Comparison of ENCODE assay signal across 23 cellular contexts in genomic region chr1:48681476-48682305, GRCh38.
DNase-seq lines count a peak whose midpoint lies in the region; ATAC-seq, FAIRE-seq and TF ChIP-seq lines count a peak whose summit lies in the region.
"Had no signal": no experiment of that assay in that cellular context is flagged by ENCODE, and none has a peak within 500 bp of the region (broad histone marks: within the 10 kb centered on the region; RNA-seq: fewer than 3 reads in every experiment).

No MANE protein-coding gene starts in this region.

- H3K9me3 ChIP-seq in H1 (ENCODE audit: insufficient read depth in 2 of 2, low read depth in 1 of 2, low read length in 1 of 2): no peaks in the 10 kb centered on the region
- no peaks in the 10 kb centered on the region for H3K9me3 ChIP-seq in effector memory CD4-positive, alpha-beta T cell (ENCODE audit: control insufficient read depth, low read length)
- H3K9me3 ChIP-seq: breast epithelium, HAP-1, mucosa of descending colon, SJSA1, testis had no signal

- H3K18ac ChIP-seq in H1 (ENCODE audit: extremely low read depth, low read length): 0 out of 2 replicates have a peak overlapping the region, but pooled peaks have one; percentile 13

- H3K27me3 Mint-ChIP-seq in GM23338 (ENCODE audit: insufficient read depth, low read depth, poor library complexity): no peaks in the 10 kb centered on the region

- no peak for FAIRE-seq in H1 (lab: Jason Lieb, UNC)

- no peak for DNase-seq in GM23338 (ENCODE audit: low spot score)
- DNase-seq in RPMI7951 (ENCODE audit: low read depth): peak; percentile 66
- DNase-seq in H1 (ENCODE audit: low read depth in 1 of 2, low spot score in 2 of 2): no peak
- DNase-seq in omental fat pad (ENCODE audit: low spot score): no peak
- DNase-seq in NCI-H748 treated with DMSO at 0.1 percent for 48 hours (lab: John Stamatoyannopoulos, UW): no peak
- DNase-seq in KBM-7: no peak
- no peak for DNase-seq in effector memory CD4-positive, alpha-beta T cell
- DNase-seq: CD4-positive, alpha-beta memory T cell; cortex of kidney; GDM1; head of caudate nucleus; mucosa of descending colon; MV-4-11; NCI-H1694; PC-9; posterior cingulate gyrus; T-helper 17 cell; testis had no signal

- H3K27me3 ChIP-seq in GM23338 (ENCODE audit: insufficient read depth) (no peaks in the 10 kb centered on the region), H1 (replicated peaks in 1 of 4; ENCODE audit: control insufficient read depth in 3 of 4, extremely low read depth in 1 of 4, insufficient read depth in 3 of 4, low read length in 3 of 4) (peaks cover 0 to 2% (median 0%) of the 10 kb centered on the region in 4 experiments; a peak in 1 of 7 replicates)
- no peaks in the 10 kb centered on the region for H3K27me3 ChIP-seq in effector memory CD4-positive, alpha-beta T cell (replicated peaks; ENCODE audit: control insufficient read depth, insufficient read depth, low read length, poor library complexity, severe bottlenecking)
- H3K27me3 ChIP-seq: breast epithelium, SJSA1, testis had no signal

- CTCF ChIA-PET in H1 (lab: Charles Lee; ENCODE audit: partially characterized antibody): interaction anchor here (0.6 to 11.7 kb wide), 7 partner anchors 9 to 109 kb away, joined by 3 to 203 read pairs (median 18); no protein-coding TSS in a partner anchor

- H3K4me1 Mint-ChIP-seq in GM23338: peaks cover 16% of the 10 kb centered on the region

- no peak overlapping the region for H3K23ac ChIP-seq in H1 (ENCODE audit: insufficient read length)

- in situ Hi-C loops in KBM-7 (cut with MboI; ENCODE audit: low pct_unique_long_range_greater_than_20kb, low sequenced_read_pairs): no loop called here

- TF ChIP-seq CTCF in GM23338 (conservative IDR thresholded peaks at IDR 0.05; ENCODE audit: low read depth in 2 of 2): no peak
- TF ChIP-seq CTCF in H1 (IDR thresholded peaks at IDR 0.05; ENCODE audit: control extremely low read depth in 1 of 3, insufficient read depth in 1 of 3, low read depth in 1 of 3, low read length in 3 of 3): no peak
- no peak for TF ChIP-seq CTCF in omental fat pad (IDR thresholded peaks at IDR 0.05)

- H2AK5ac ChIP-seq in H1 (ENCODE audit: low read depth, low read length): no peak overlapping the region

- no peaks in the 10 kb centered on the region for H3K9me3 Mint-ChIP-seq in GM23338
- H3K9me3 Mint-ChIP-seq: activated naive CD4-positive, alpha-beta T cell treated with anti-CD3 and anti-CD28 coated beads, Interleukin-2, amount 50 U/mL, for 72 hours; CD4-positive, alpha-beta memory T cell had no signal

- H3K27ac Mint-ChIP-seq in GM23338: no peak overlapping the region
- H3K27ac Mint-ChIP-seq: T-helper 17 cell had no signal

- no peak overlapping the region for H2BK20ac ChIP-seq in H1 (ENCODE audit: low read length)

- no peak overlapping the region for H2BK15ac ChIP-seq in H1 (ENCODE audit: low read length)

- H3K4me3 Mint-ChIP-seq in GM23338: no peak overlapping the region
- H3K4me3 Mint-ChIP-seq: CD4-positive, alpha-beta memory T cell; T-helper 17 cell had no signal

- no peak overlapping the region for H2BK12ac ChIP-seq in H1 (ENCODE audit: low read depth, low read length)

- TF ChIP-seq POLR2A in H1 (IDR thresholded peaks at IDR 0.05; ENCODE audit: control extremely low read depth in 1 of 2, low read depth in 2 of 2, low read length in 2 of 2): no peak

- H3K9me2 ChIP-seq in GM23338 (ENCODE audit: insufficient read depth): no peaks in the 10 kb centered on the region

- H3K9ac ChIP-seq in H1 (replicated peaks in 1 of 4; ENCODE audit: extremely low read depth in 1 of 4, low read depth in 3 of 4, low read length in 3 of 4): no peak overlapping the region

- no peaks in the 10 kb centered on the region for H3F3A ChIP-seq in GM23338 (replicated peaks; ENCODE audit: low read depth)

- H4K5ac ChIP-seq in H1 (ENCODE audit: insufficient read length, low read depth, low read length): no peak overlapping the region

- H2AFZ ChIP-seq in GM23338 (no peak overlapping the region; the same call in 1 of the 2 replicates), H1 (ENCODE audit: low read length) (no peak overlapping the region)
- H2AFZ ChIP-seq: PC-9 had no signal

- H3K79me1 ChIP-seq in H1 (ENCODE audit: low read depth, low read length): no peaks in the 10 kb centered on the region

- no peaks in the 10 kb centered on the region; the same call in 2 of the 3 replicates for H3K36me3 Mint-ChIP-seq in GM23338 (ENCODE audit: low read depth)
- H3K36me3 Mint-ChIP-seq: activated naive CD4-positive, alpha-beta T cell treated with anti-CD3 and anti-CD28 coated beads, Interleukin-2, amount 50 U/mL, for 72 hours; CD4-positive, alpha-beta memory T cell had no signal

- no peak overlapping the region for H3K14ac ChIP-seq in H1 (ENCODE audit: insufficient read length)

- POLR2A ChIA-PET in H1 (lab: Charles Lee; ENCODE audit: partially characterized antibody): no interaction called here

- no peak overlapping the region for H3K4me3 ChIP-seq in GM23338
- no peak overlapping the region for H3K4me3 ChIP-seq in H1 (ENCODE audit: extremely low read depth in 1 of 4, insufficient read depth in 2 of 4, low read depth in 3 of 4, low read length in 4 of 4)
- H3K4me3 ChIP-seq in effector memory CD4-positive, alpha-beta T cell (ENCODE audit: insufficient read depth, low read depth, low read length, poor library complexity, severe bottlenecking): no peak overlapping the region
- H3K4me3 ChIP-seq: breast epithelium, HAP-1, mucosa of descending colon, PC-9, SJSA1, testis had no signal

- H3K23me2 ChIP-seq in H1 (ENCODE audit: low read depth, low read length): no peaks in the 10 kb centered on the region

- TF ChIP-seq EP300 in H1 (IDR thresholded peaks at IDR 0.05; ENCODE audit: borderline replicate concordance in 1 of 2, low read depth in 2 of 2, low read length in 2 of 2): no peak

- H4K20me1 ChIP-seq in GM23338 (replicated peaks; ENCODE audit: insufficient read depth) (no peaks in the 10 kb centered on the region), H1 (replicated peaks in 1 of 2; ENCODE audit: control insufficient read depth in 1 of 2, insufficient read depth in 2 of 2, low read length in 2 of 2) (no peaks in the 10 kb centered on the region)

- TF ChIP-seq RAD21 in H1 (IDR thresholded peaks at IDR 0.05 in 1 of 2, conservative IDR thresholded peaks at IDR 0.05 in 1 of 2; ENCODE audit: low read depth in 2 of 2, low read length in 2 of 2): no peak

- no peak overlapping the region for H4K8ac ChIP-seq in H1 (ENCODE audit: extremely low read depth, insufficient read depth, low read length)

- H2BK120ac ChIP-seq in H1 (replicated peaks; ENCODE audit: low read depth, low read length): no peak overlapping the region

- ATAC-seq in GM23338: peak; percentile 18
- peak; percentile 62 for ATAC-seq in omental fat pad (ENCODE audit: low FRiP score)
- ATAC-seq in HG02642 (IDR thresholded peaks at IDR 0.05; ENCODE audit: poor library complexity, unreplicated experiment): no peak
- ATAC-seq: activated naive CD4-positive, alpha-beta T cell treated with anti-CD3 and anti-CD28 coated beads, Interleukin-2, amount 50 U/mL, for 72 hours; mucosa of descending colon; T-helper 17 cell had no signal

- H3K79me2 ChIP-seq in GM23338 (replicated peaks; ENCODE audit: insufficient read depth): no peaks in the 10 kb centered on the region
- H3K79me2 ChIP-seq in H1 (ENCODE audit: control insufficient read depth in 1 of 2, insufficient read depth in 2 of 2, low read length in 2 of 2): no peaks in the 10 kb centered on the region

- H2BK5ac ChIP-seq in H1 (ENCODE audit: low read depth, low read length): no peak overlapping the region

- H3K4me2 ChIP-seq in GM23338 (no peak overlapping the region), H1 (ENCODE audit: insufficient read depth in 1 of 2, low read depth in 2 of 2, low read length in 2 of 2) (0 out of 4 replicates have a peak overlapping the region, but pooled peaks have one; percentile 1 to 16)
- H3K4me2 ChIP-seq: PC-9 had no signal

- 95% methylated on average over 4 of the region's 4 CpGs; no CpG with 5 or more reads in 1 of the 2 experiments for WGBS in H1 (ENCODE audit: extremely low coverage in 1 of 2, insufficient coverage in 1 of 2, insufficient read length in 1 of 2, insufficient replicate concordance in 2 of 2, low coverage in 1 of 2, low lambda C conversion rate in 2 of 2, missing lambda C conversion rate in 1 of 2), 2 experiments

- H3K4ac ChIP-seq in H1 (replicated peaks; ENCODE audit: insufficient read length, low read depth, low read length): no peak overlapping the region

- H3K36me3 ChIP-seq in GM23338 (ENCODE audit: insufficient read depth) (no peaks in the 10 kb centered on the region), H1 (ENCODE audit: control insufficient read depth in 2 of 4, insufficient read depth in 4 of 4, low read length in 3 of 4) (no peaks in the 10 kb centered on the region)
- no peaks in the 10 kb centered on the region for H3K36me3 ChIP-seq in effector memory CD4-positive, alpha-beta T cell (ENCODE audit: control insufficient read depth, insufficient read depth, low read length)
- H3K36me3 ChIP-seq: breast epithelium, HAP-1, SJSA1 had no signal

- H3K56ac ChIP-seq in H1 (replicated peaks; ENCODE audit: insufficient read length, low read depth, low read length): no peak overlapping the region

- no peaks in the 10 kb centered on the region for H3K4me1 ChIP-seq in GM23338 (ENCODE audit: insufficient read depth)
- peaks cover 0 to 5% (median 2%) of the 10 kb centered on the region in 4 experiments; a peak in 3 of 7 replicates for H3K4me1 ChIP-seq in H1 (replicated peaks in 1 of 4; ENCODE audit: control insufficient read depth in 3 of 4, insufficient read depth in 4 of 4, low read length in 3 of 4)
- H3K4me1 ChIP-seq in effector memory CD4-positive, alpha-beta T cell (ENCODE audit: control insufficient read depth, insufficient read depth, low read length, poor library complexity, severe bottlenecking): no peaks in the 10 kb centered on the region
- H3K4me1 ChIP-seq: breast epithelium, HAP-1, SJSA1, testis had no signal

- H3K27ac ChIP-seq in GM23338 (ENCODE audit: low read depth) (no peak overlapping the region), H1 (ENCODE audit: low read depth, low read length) (no peak overlapping the region)
- H3K27ac ChIP-seq in effector memory CD4-positive, alpha-beta T cell (ENCODE audit: insufficient read depth, low read length, poor library complexity, severe bottlenecking): no peak overlapping the region
- H3K27ac ChIP-seq: PC-9, SJSA1, testis had no signal

- no peak overlapping the region for H4K91ac ChIP-seq in H1 (replicated peaks; ENCODE audit: insufficient read length, low read length)

TF ChIP-seq in H1, 55 proteins besides CTCF, POLR2A, EP300 and RAD21:
- TF ChIP-seq SIX5 (IDR thresholded peaks at IDR 0.05; ENCODE audit: low read depth, low read length): no peak
- TF ChIP-seq, protein P1, sequence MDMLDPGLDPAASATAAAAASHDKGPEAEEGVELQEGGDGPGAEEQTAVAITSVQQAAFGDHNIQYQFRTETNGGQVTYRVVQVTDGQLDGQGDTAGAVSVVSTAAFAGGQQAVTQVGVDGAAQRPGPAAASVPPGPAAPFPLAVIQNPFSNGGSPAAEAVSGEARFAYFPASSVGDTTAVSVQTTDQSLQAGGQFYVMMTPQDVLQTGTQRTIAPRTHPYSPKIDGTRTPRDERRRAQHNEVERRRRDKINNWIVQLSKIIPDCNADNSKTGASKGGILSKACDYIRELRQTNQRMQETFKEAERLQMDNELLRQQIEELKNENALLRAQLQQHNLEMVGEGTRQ (IDR thresholded peaks at IDR 0.05; ENCODE audit: low read length): no peak
